28 cellular contexts compared by ENCODE assay signal in genomic region chr17:5588584-5588983, GRCh38.
"Had no signal": no experiment of that assay in that cellular context is flagged by ENCODE, and none has a peak within 500 bp of the region (broad histone marks: within the 10 kb centered on the region; RNA-seq: fewer than 3 reads in every experiment).

No MANE protein-coding gene starts in this region.

- H3K27me3 ChIP-seq: testis, thyroid gland, upper lobe of left lung had no signal

- H3K4me3 ChIP-seq: heart left ventricle, left ventricle myocardium inferior, lung, pancreas, prostate gland, skin epidermis, stomach, testis, thyroid gland, transverse colon, upper lobe of left lung had no signal

- DNase-seq: heart left ventricle; kidney; left colon; left ventricle myocardium inferior; mesendoderm; naive B cell; natural killer cell; nephron progenitor cell; pancreas; posterior cingulate gyrus; retina; right cardiac atrium; stimulated activated CD4-positive, alpha-beta T cell treated with anti-CD3 and anti-CD28 coated beads, Interleukin-12 subunit alpha, Interleukin-12 subunit beta, amount 100 ng/mL, for 4 hours; stimulated activated CD4-positive, alpha-beta T cell treated with anti-CD3 and anti-CD28 coated beads, Interleukin-15, amount 100 ng/mL, for 24 hours; stimulated activated CD4-positive, alpha-beta T cell treated with anti-CD3 and anti-CD28 coated beads, Interleukin-2, amount 100 ng/mL, for 24 hours; stimulated activated CD4-positive, alpha-beta T cell treated with anti-CD3 and anti-CD28 coated beads, Interleukin-4, amount 100 ng/mL, for 1 hour; stimulated activated naive B cell treated with anti-CD40 and anti-IgM and Interleukin-4, amounts not matched to agents 10 μg/mL and 1 μg/mL and 100 μg/mL, for 72 hours; stimulated activated naive CD8-positive, alpha-beta T cell treated with anti-CD3 and anti-CD28 coated beads, Interleukin-15, Interleukin-2, amounts not matched to agents 100 U/mL and 50 U/mL, for 24 hours; stomach; testis; thyroid gland; transverse colon; upper lobe of left lung had no signal

- H3K36me3 Mint-ChIP-seq: mesothelial cell of epicardium; naive B cell; natural killer cell; stimulated activated naive B cell treated with anti-CD40 and anti-IgM and Interleukin-4, amounts not matched to agents 10 μg/mL and 1 μg/mL and 100 μg/mL, for 72 hours had no signal

- H3K36me3 ChIP-seq: heart left ventricle, left ventricle myocardium inferior, pancreas, prostate gland, stomach, thyroid gland, transverse colon, upper lobe of left lung had no signal

- H3K9me3 ChIP-seq: heart left ventricle, left ventricle myocardium inferior, pancreas, prostate gland, stomach, testis, thyroid gland, transverse colon, upper lobe of left lung had no signal

- H3K4me3 Mint-ChIP-seq: mesothelial cell of epicardium; naive B cell; natural killer cell; nephron progenitor cell; stimulated activated naive B cell treated with anti-CD40 and anti-IgM and Interleukin-4, amounts not matched to agents 10 μg/mL and 1 μg/mL and 100 μg/mL, for 72 hours had no signal

- ATAC-seq: heart left ventricle; left colon; natural killer cell; pancreas; right cardiac atrium; sciatic nerve; stimulated activated naive B cell treated with anti-CD40 and anti-IgM and Interleukin-4, amounts not matched to agents 10 μg/mL and 1 μg/mL and 100 μg/mL, for 72 hours; stimulated activated naive CD8-positive, alpha-beta T cell treated with anti-CD3 and anti-CD28 coated beads, Interleukin-15, Interleukin-2, amounts not matched to agents 100 U/mL and 50 U/mL, for 24 hours had no signal

- H3K4me1 ChIP-seq: pancreas, prostate gland, testis had no signal

- H3K9me3 Mint-ChIP-seq: mesothelial cell of epicardium; naive B cell; natural killer cell; nephron progenitor cell; stimulated activated naive B cell treated with anti-CD40 and anti-IgM and Interleukin-4, amounts not matched to agents 10 μg/mL and 1 μg/mL and 100 μg/mL, for 72 hours had no signal

- H3K27ac Mint-ChIP-seq: mesothelial cell of epicardium; natural killer cell; nephron progenitor cell; stimulated activated naive B cell treated with anti-CD40 and anti-IgM and Interleukin-4, amounts not matched to agents 10 μg/mL and 1 μg/mL and 100 μg/mL, for 72 hours had no signal

- H3K4me1 Mint-ChIP-seq: mesothelial cell of epicardium had no signal

- H3K27ac ChIP-seq: heart left ventricle, left ventricle myocardium inferior, pancreas, prostate gland, skin epidermis, stomach, testis, thyroid gland, transverse colon, upper lobe of left lung had no signal
